Comparison of ENCODE assay signal across 12 cellular contexts in the genomic region with DNA sequence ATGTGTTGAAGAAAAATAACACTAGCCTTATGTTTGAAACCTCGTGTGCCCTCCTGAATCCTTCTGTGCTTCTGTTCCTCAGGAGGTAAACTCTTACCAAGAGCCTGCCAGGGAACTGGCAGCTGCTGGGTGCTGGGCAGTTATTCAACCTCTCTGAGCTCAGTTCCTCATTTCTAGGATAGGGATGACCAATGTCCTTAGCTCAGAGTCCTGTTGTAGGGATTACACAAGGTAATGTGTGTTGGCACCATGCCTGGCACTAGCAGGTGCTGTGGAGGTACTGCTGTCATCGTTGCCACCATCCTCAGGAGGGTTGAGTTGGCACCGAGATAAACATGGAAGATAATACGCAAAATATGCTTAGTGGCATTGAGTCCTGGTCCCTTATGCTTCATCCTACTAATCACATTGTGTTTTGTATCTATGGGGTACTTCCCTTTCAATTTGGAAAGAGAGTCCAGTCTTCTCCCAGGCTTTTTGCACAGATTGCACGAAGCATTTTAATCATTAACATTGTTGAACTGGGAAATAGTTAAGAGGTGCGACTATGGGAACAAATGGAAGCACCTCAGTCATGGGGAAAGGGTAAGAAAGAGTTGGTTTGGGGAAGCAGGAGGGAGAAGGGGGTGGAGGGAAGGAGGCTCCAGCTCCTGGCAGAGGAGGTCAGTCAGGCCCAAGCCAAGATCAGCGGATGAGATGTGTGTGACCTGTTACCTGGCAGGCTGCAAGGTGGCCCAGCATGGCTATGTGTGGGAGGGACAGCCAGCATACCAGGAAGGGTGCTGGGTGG. TPM values are rescaled to one million over a fixed set of nuclear protein-coding genes. Genes with fewer than 3 reads are reported as not detected.
DNase-seq lines count a peak whose midpoint lies in the region; ATAC-seq lines count a peak whose summit lies in the region.
"Had no signal": no experiment of that assay in that cellular context is flagged by ENCODE, and none has a peak within 500 bp of the region (broad histone marks: within the 10 kb centered on the region; RNA-seq: fewer than 3 reads in every experiment).

No MANE protein-coding gene starts in this region.

- no peak overlapping the region for H2AK5ac ChIP-seq in neuronal stem cell (ENCODE audit: low read depth, low read length)

- H3K9ac ChIP-seq in neuronal stem cell (ENCODE audit: low read depth, low read length, poor library complexity) = no peak overlapping the region

- H2BK120ac ChIP-seq in neuronal stem cell (ENCODE audit: low read depth, low read length) = no peak overlapping the region

- no peaks in the 10 kb centered on the region for H3K27me3 Mint-ChIP-seq in activated naive CD8-positive, alpha-beta T cell treated with anti-CD3 and anti-CD28 coated beads for 36 hours

- no peak overlapping the region for H3K4ac ChIP-seq in neuronal stem cell (ENCODE audit: low read length)

- peaks cover 0 to 2% of the 10 kb centered on the region in 2 donors for H3K4me1 ChIP-seq in neuronal stem cell (ENCODE audit: control insufficient read depth in 2 of 2, insufficient read depth in 1 of 2, low read depth in 1 of 2, low read length in 2 of 2)

- ATAC-seq in GM21737 (IDR thresholded peaks at IDR 0.05; ENCODE audit: unreplicated experiment) = no peak
- ATAC-seq: esophagus mucosa had no signal

- peaks cover 43% of the 10 kb centered on the region for H3K36me3 Mint-ChIP-seq in activated naive CD8-positive, alpha-beta T cell treated with anti-CD3 and anti-CD28 coated beads for 36 hours

- peak overlapping the region; percentile 13 for H3K18ac ChIP-seq in neuronal stem cell (ENCODE audit: low read length)

- H3K36me3 ChIP-seq in neuronal stem cell (replicated peaks in 1 of 2; ENCODE audit: control insufficient read depth in 2 of 2, insufficient read depth in 2 of 2, low read length in 2 of 2) = peaks cover 56 to 85% of the 10 kb centered on the region in 2 donors

- H2BK5ac ChIP-seq in neuronal stem cell (ENCODE audit: low read length) = no peak overlapping the region

- peak; percentile 71 for DNase-seq in COLO668 (lab: John Stamatoyannopoulos, UW; ENCODE audit: unreplicated experiment)
- DNase-seq in MV-4-11 (lab: John Stamatoyannopoulos, UW) = peak; percentile 47
- DNase-seq in activated naive CD8-positive, alpha-beta T cell treated with anti-CD3 and anti-CD28 coated beads for 36 hours = no peak
- no peak for DNase-seq in neuronal stem cell (ENCODE audit: low spot score)
- DNase-seq in NCI-H187 treated with DMSO at 0.1 percent for 48 hours (lab: John Stamatoyannopoulos, UW) = no peak
- DNase-seq in NCI-H1930 (lab: John Stamatoyannopoulos, UW) = no peak
- no peak for DNase-seq in anterior cingulate cortex (lab: John Stamatoyannopoulos, UW)
- DNase-seq: activated T-cell treated with anti-CD3 and anti-CD28 coated beads for 4 hours; spleen; stimulated activated CD8-positive, alpha-beta memory T cell treated with anti-CD3 and anti-CD28 coated beads, Interleukin-4, amount 100 ng/mL, for 48 hours had no signal

- H2AFZ ChIP-seq in neuronal stem cell (ENCODE audit: low read length) = no peak overlapping the region

- H3K79me1 ChIP-seq in neuronal stem cell (ENCODE audit: low read depth, low read length) = peaks cover 2% of the 10 kb centered on the region

- peak overlapping the region in 1 of 2 donors; percentile 5 for H3K4me3 ChIP-seq in neuronal stem cell (ENCODE audit: low read length in 2 of 2)
- H3K4me3 ChIP-seq: spleen had no signal

- no CpG with 5 or more reads among the region's 7 CpGs for WGBS in neuronal stem cell (ENCODE audit: extremely low coverage in 2 of 2, insufficient read length in 2 of 2, insufficient replicate concordance in 1 of 2), 2 donors

- peak overlapping the region; percentile 4 for H2BK12ac ChIP-seq in neuronal stem cell (ENCODE audit: low read length)

- H4K91ac ChIP-seq in neuronal stem cell (ENCODE audit: low read depth, low read length, poor library complexity) = no peak overlapping the region

- no peak overlapping the region for H4K8ac ChIP-seq in neuronal stem cell (ENCODE audit: low read depth, low read length)

- H3K23ac ChIP-seq in neuronal stem cell (ENCODE audit: low read depth, low read length, poor library complexity) = no peak overlapping the region

- no peak overlapping the region for H2BK15ac ChIP-seq in neuronal stem cell (ENCODE audit: low read length)

- no peaks in the 10 kb centered on the region for H3K27me3 ChIP-seq in neuronal stem cell (ENCODE audit: control insufficient read depth in 3 of 3, insufficient read depth in 3 of 3, low read depth in 1 of 3, low read length in 3 of 3)
- H3K27me3 ChIP-seq: spleen had no signal

- H3K4me3 Mint-ChIP-seq in activated naive CD8-positive, alpha-beta T cell treated with anti-CD3 and anti-CD28 coated beads for 36 hours = no peak overlapping the region

- H3K27ac ChIP-seq in neuronal stem cell (replicated peaks; ENCODE audit: low read length) = no peak overlapping the region

- H3K27ac Mint-ChIP-seq in activated naive CD8-positive, alpha-beta T cell treated with anti-CD3 and anti-CD28 coated beads for 36 hours = peak overlapping the region; percentile 27

- H3K4me1 Mint-ChIP-seq in activated naive CD8-positive, alpha-beta T cell treated with anti-CD3 and anti-CD28 coated beads for 36 hours = peaks cover 23% of the 10 kb centered on the region

- H3K14ac ChIP-seq in neuronal stem cell (ENCODE audit: low read length) = no peak overlapping the region

- H3K4me2 ChIP-seq in neuronal stem cell (ENCODE audit: insufficient read depth, low read length, poor library complexity, severe bottlenecking) = no peak overlapping the region

- H3K9me3 ChIP-seq in neuronal stem cell (replicated peaks in 1 of 2; ENCODE audit: control insufficient read depth in 2 of 2, insufficient read depth in 1 of 2, low read depth in 1 of 2, low read length in 2 of 2) = peaks cover 4 to 8% of the 10 kb centered on the region in 2 donors
- H3K9me3 ChIP-seq: spleen had no signal

- no peaks in the 10 kb centered on the region for H3K9me3 Mint-ChIP-seq in activated naive CD8-positive, alpha-beta T cell treated with anti-CD3 and anti-CD28 coated beads for 36 hours

RNA-seq across cellular contexts. Expression of gene CABIN1, which starts 56.7 kb away (rescaled TPM):
- total RNA-seq in activated naive CD8-positive, alpha-beta T cell treated with anti-CD3 and anti-CD28 coated beads for 36 hours = 10 to 100 TPM; 71.0 to 75.8 TPM
- 21.8 TPM for polyA plus RNA-seq in neuronal stem cell (2013, experiment 1 of 2)
- polyA plus RNA-seq in neuronal stem cell (2013, experiment 2 of 2) = 20.3 TPM

Comparison
In these comparisons a context has a peak if more than half of its experiments do, and no peak if none do; other contexts are left out.
1. DNase-seq: peak in COLO668 (single experiment) and MV-4-11 (single experiment); none in activated naive CD8-positive, alpha-beta T cell treated with anti-CD3 and anti-CD28 coated beads for 36 hours (single experiment), neuronal stem cell (single experiment), NCI-H187 treated with DMSO at 0.1 percent for 48 hours (single experiment), NCI-H1930 (0 of 2) and anterior cingulate cortex (0 of 58).